8 cellular contexts compared by ENCODE assay signal in genomic region chr1:183185941-183186490, GRCh38. TPM values are rescaled to one million over a fixed set of nuclear protein-coding genes. Genes with fewer than 3 reads are reported as not detected.
DNase-seq lines count a peak whose midpoint lies in the region; ATAC-seq and TF ChIP-seq lines count a peak whose summit lies in the region.

Gene LAMC2 (plus strand): TSS chr1:183186264. CDS start chr1:183186353, 89 bp downstream.

- POLR2A ChIA-PET in WTC11 (lab: Charles Lee), result no interaction called here

- no peaks in the 10 kb centered on the region for H3K36me3 ChIP-seq in parathyroid adenoma (ENCODE audit: control insufficient read depth, insufficient read depth, low read length)

- H3K4me1 Mint-ChIP-seq in WTC11, result peaks cover 10% of the 10 kb centered on the region

- H3K79me2 ChIP-seq in parathyroid adenoma, result no peaks in the 10 kb centered on the region

- DNase-seq in HPDE6-E6E7 (ENCODE audit: extremely low spot score) (peak; percentile 99), WTC11 (ENCODE audit: low spot score) (peak; percentile 83), Right ventricle myocardium superior (no peak), medulla oblongata (ENCODE audit: extremely low spot score) (no peak)

- H3K4me1 ChIP-seq in parathyroid adenoma, result no peaks in the 10 kb centered on the region

- no peak within 1 kb of the TSS for H3K27ac ChIP-seq in parathyroid adenoma

- no peaks in the 10 kb centered on the region; the same call in 1 of the 2 replicates for H3K27me3 Mint-ChIP-seq in WTC11 (ENCODE audit: low read depth)

- peak within 1 kb of the TSS; percentile 22 for H3K4me2 ChIP-seq in parathyroid adenoma (ENCODE audit: low read length)

- TF ChIP-seq CTCF in WTC11 (IDR thresholded peaks at IDR 0.05), result no peak
- TF ChIP-seq CTCF in parathyroid adenoma (IDR thresholded peaks at IDR 0.05), result no peak

- peak within 1 kb of the TSS; percentile 79 for H3K4me3 Mint-ChIP-seq in WTC11

- peak within 1 kb of the TSS; percentile 94 for H3K27ac Mint-ChIP-seq in WTC11

- no peaks in the 10 kb centered on the region for H3K9me3 ChIP-seq in parathyroid adenoma (ENCODE audit: control insufficient read depth, low read length)

- peak within 1 kb of the TSS; percentile 6 for H3K4me3 ChIP-seq in parathyroid adenoma (ENCODE audit: low read depth, low read length)

- CTCF ChIA-PET in WTC11 (lab: Charles Lee), result interaction anchor here (0.7 to 2.1 kb wide), 3 partner anchors 20 to 49 kb away, joined by 3 to 10 read pairs (median 4); no protein-coding TSS in a partner anchor

- peak within 1 kb of the TSS; percentile 75 for H2AFZ ChIP-seq in parathyroid adenoma

- H3K36me3 Mint-ChIP-seq in WTC11, result no peaks in the 10 kb centered on the region

- H3K9ac ChIP-seq in parathyroid adenoma, result no peak within 1 kb of the TSS

- H3K9me3 Mint-ChIP-seq in WTC11, result no peaks in the 10 kb centered on the region

- peak; percentile 91 for ATAC-seq in WTC11
- peak; percentile 78 for ATAC-seq in Right ventricle myocardium superior (ENCODE audit: poor library complexity)
- ATAC-seq in HG03175 (IDR thresholded peaks at IDR 0.05; ENCODE audit: unreplicated experiment), result no peak
- no peak for ATAC-seq in HG03432 (IDR thresholded peaks at IDR 0.05; ENCODE audit: unreplicated experiment)
- no peak for ATAC-seq in GM21381 (IDR thresholded peaks at IDR 0.05; ENCODE audit: unreplicated experiment)

- H3K27me3 ChIP-seq in parathyroid adenoma (ENCODE audit: control insufficient read depth, insufficient read depth, low read length), result no peaks in the 10 kb centered on the region

- intact Hi-C loops in Right ventricle myocardium superior (cut with DNase I), result no loop called here

TF ChIP-seq in WTC11, 78 proteins besides CTCF, POLR2A, EP300 and RAD21 (continues in another document):
- TF ChIP-seq CREM (CRISPR knock-in tag; IDR thresholded peaks at IDR 0.05) (peak; percentile 48; the same call in 1 of the 2 replicates), CBFB (CRISPR knock-in tag; IDR thresholded peaks at IDR 0.05; ENCODE audit: low read depth) (no peak), OVOL2 (CRISPR knock-in tag; IDR thresholded peaks at IDR 0.05; ENCODE audit: borderline replicate concordance) (no peak), MAX (CRISPR knock-in tag; IDR thresholded peaks at IDR 0.05) (peak; percentile 78), RELA (CRISPR knock-in tag; IDR thresholded peaks at IDR 0.05; ENCODE audit: borderline replicate concordance) (no peak), ZBTB43 (CRISPR knock-in tag; IDR thresholded peaks at IDR 0.05) (peak; percentile 72; the same call in 1 of the 2 replicates), FOXJ3 (CRISPR knock-in tag; IDR thresholded peaks at IDR 0.05; ENCODE audit: borderline replicate concordance) (no peak), JAZF1 (CRISPR knock-in tag; IDR thresholded peaks at IDR 0.05) (no peak), CDX4 (CRISPR knock-in tag; IDR thresholded peaks at IDR 0.05; ENCODE audit: borderline replicate concordance) (no peak), ZSCAN18 (CRISPR knock-in tag; IDR thresholded peaks at IDR 0.05) (no peak), SP1 (CRISPR knock-in tag; conservative IDR thresholded peaks at IDR 0.05) (peak; percentile 62), MYBL2 (CRISPR knock-in tag; IDR thresholded peaks at IDR 0.05) (0 out of 2 replicates have a peak, but pooled peaks have one; percentile 66), ZNF263 (CRISPR knock-in tag; IDR thresholded peaks at IDR 0.05; ENCODE audit: low read depth) (no peak), ZBTB21 (CRISPR knock-in tag; IDR thresholded peaks at IDR 0.05; ENCODE audit: borderline replicate concordance) (no peak), USF1 (CRISPR knock-in tag; IDR thresholded peaks at IDR 0.05) (0 out of 2 replicates have a peak, but pooled peaks have one; percentile 50), STAT6 (CRISPR knock-in tag; conservative IDR thresholded peaks at IDR 0.05; ENCODE audit: low read depth) (no peak), SMAD4 (CRISPR knock-in tag; IDR thresholded peaks at IDR 0.05) (no peak), ATF2 (CRISPR knock-in tag; IDR thresholded peaks at IDR 0.05; ENCODE audit: borderline replicate concordance, low read depth) (no peak), FOXP1 (CRISPR knock-in tag; IDR thresholded peaks at IDR 0.05; ENCODE audit: borderline replicate concordance) (peak; percentile 74; the same call in 1 of the 2 replicates), ESRRA (CRISPR knock-in tag; IDR thresholded peaks at IDR 0.05; ENCODE audit: borderline replicate concordance) (no peak)

RNA-seq across cellular contexts. Expression of gene LAMC2, which starts in this region (rescaled TPM):
- total RNA-seq in WTC11 (2021) (6.5 to 7.9 TPM (median 6.5 TPM) in 3 replicates), Right ventricle myocardium superior (4.0 TPM)

Comparison
In these comparisons a context has a peak if more than half of its experiments do, and no peak if none do; other contexts are left out.
1. DNase-seq: peak in HPDE6-E6E7 (single experiment) and WTC11 (single experiment); none in Right ventricle myocardium superior (single experiment) and medulla oblongata (single experiment).
2. ATAC-seq: peak in WTC11 (single experiment) and Right ventricle myocardium superior (single experiment); none in HG03175 (single experiment), HG03432 (single experiment) and GM21381 (single experiment).